ENCODE assay signal across 10 cellular contexts in genomic region chr3:42300013-42300412, GRCh38. TPM values are rescaled to one million over a fixed set of nuclear protein-coding genes. Genes with fewer than 3 reads are reported as not detected.
DNase-seq lines count a peak whose midpoint lies in the region; ATAC-seq and TF ChIP-seq lines count a peak whose summit lies in the region.
"Had no signal": no experiment of that assay in that cellular context is flagged by ENCODE, and none has a peak within 500 bp of the region (broad histone marks: within the 10 kb centered on the region; RNA-seq: fewer than 3 reads in every experiment).

No MANE protein-coding gene starts in this region.

- TF ChIP-seq CTCF in LNCaP clone FGC (IDR thresholded peaks at IDR 0.05; ENCODE audit: control insufficient read depth, extremely low read depth, insufficient read depth) (no peak), brain microvascular endothelial cell (IDR thresholded peaks at IDR 0.05; ENCODE audit: low read depth, low read length, missing control alignments) (no peak), mucosa of descending colon (IDR thresholded peaks at IDR 0.05) (no peak)

- H3K4me3 ChIP-seq in LNCaP clone FGC (ENCODE audit: low read depth, low read length) (no peak overlapping the region), brain microvascular endothelial cell (ENCODE audit: low read depth, low read length) (no peak overlapping the region), mucosa of descending colon (no peak overlapping the region)
- H3K4me3 ChIP-seq: SK-N-MC had no signal

- in situ Hi-C loops in brain microvascular endothelial cell (cut with HindIII; ENCODE audit: low pct_ligation_motif_present, low sequenced_read_pairs), result no loop called here

- DNase-seq in ELR (ENCODE audit: low read depth), result peak; percentile 37
- DNase-seq in LNCaP clone FGC (ENCODE audit: low read depth), result peak; percentile 30
- peak; percentile 35 for DNase-seq in brain microvascular endothelial cell
- DNase-seq in mucosa of descending colon, result peak in 1 of 3 donors; percentile 60
- no peak for DNase-seq in GDM1 (lab: John Stamatoyannopoulos, UW)
- no peak for DNase-seq in NCI-H146 treated with DMSO at 0.1 percent for 48 hours (lab: John Stamatoyannopoulos, UW; ENCODE audit: unreplicated experiment)
- no peak for DNase-seq in NK-92 (lab: John Stamatoyannopoulos, UW; ENCODE audit: unreplicated experiment)

- ATAC-seq in mucosa of descending colon (peak; percentile 32), HG03108 (IDR thresholded peaks at IDR 0.05; ENCODE audit: unreplicated experiment) (no peak)

- H3K36me3 ChIP-seq in brain microvascular endothelial cell (replicated peaks), result no peaks in the 10 kb centered on the region
- H3K36me3 ChIP-seq in mucosa of descending colon (ENCODE audit: low read depth), result no peaks in the 10 kb centered on the region

- no peaks in the 10 kb centered on the region for H3K4me1 ChIP-seq in mucosa of descending colon (ENCODE audit: low read depth)

- intact Hi-C loops in mucosa of descending colon (cut with DNase I, micrococcal nuclease), result loop anchor here in 1 of 2 donors (10.0 kb wide), 1 partner anchor 665 kb away; no protein-coding TSS in a partner anchor

- H3K27ac ChIP-seq in brain microvascular endothelial cell, result no peak overlapping the region
- H3K27ac ChIP-seq: epithelial cell of prostate, SK-N-MC had no signal

- H3K27me3 ChIP-seq in brain microvascular endothelial cell (replicated peaks), result no peaks in the 10 kb centered on the region

- H3K9me3 ChIP-seq in mucosa of descending colon, result no peaks in the 10 kb centered on the region

RNA-seq across cellular contexts. Expression of gene CCK, which starts 34.0 kb away (rescaled TPM):
- 10 to 100 TPM in 1 of 3 donors, under 1 TPM in 1, not detected in 1; 0.98 to 11.1 TPM for total RNA-seq in mucosa of descending colon

Comparison
In these comparisons a context has a peak if more than half of its experiments do, and no peak if none do; other contexts are left out.
1. DNase-seq: peak in ELR (single experiment), LNCaP clone FGC (single experiment) and brain microvascular endothelial cell (single experiment); none in GDM1 (single experiment), NCI-H146 treated with DMSO at 0.1 percent for 48 hours (single experiment) and NK-92 (single experiment).